ENCODE assay signal across 17 cellular contexts in the genomic region with DNA sequence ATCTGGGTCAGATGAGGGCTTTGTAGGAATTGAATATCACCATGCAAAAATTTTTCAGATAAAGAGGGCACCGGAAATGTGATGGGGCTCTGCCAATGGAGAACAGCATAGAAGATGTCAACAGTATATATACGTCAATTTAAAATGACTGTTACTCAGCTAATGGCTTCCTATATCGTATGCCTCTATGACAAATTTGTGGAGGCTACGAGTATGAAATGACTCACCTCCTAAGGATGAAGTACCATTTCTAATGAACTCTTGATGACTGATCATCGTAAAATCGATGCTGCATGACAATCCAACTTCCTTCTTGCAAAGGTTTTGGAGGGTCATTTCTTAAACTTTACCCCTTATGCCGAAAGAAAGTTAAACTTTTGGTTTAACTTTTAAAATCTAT.
A peak's percentile ranks its signal among the peaks of the same experiment; 100 is the strongest.
DNase-seq lines count a peak whose midpoint lies in the region; ATAC-seq and FAIRE-seq lines count a peak whose summit lies in the region.
"Had no signal": no experiment of that assay in that cellular context is flagged by ENCODE, and none has a peak within 500 bp of the region (broad histone marks: within the 10 kb centered on the region; RNA-seq: fewer than 3 reads in every experiment).

No MANE protein-coding gene starts in this region.

- H3K4me3 Mint-ChIP-seq in activated CD4-positive, alpha-beta memory T cell treated with anti-CD3 and anti-CD28 coated beads, Interleukin-2, amount 10 ng/mL, durations not matched to agents 7 days and 5 days, result no peak overlapping the region
- H3K4me3 Mint-ChIP-seq: B cell; CD4-positive, alpha-beta T cell had no signal

- no peak for ATAC-seq in GM21447 (IDR thresholded peaks at IDR 0.05; ENCODE audit: unreplicated experiment)

- in situ Hi-C loops in ACHN (cut with HindIII; ENCODE audit: low pct_ligation_motif_present, low pct_unique_long_range_greater_than_20kb, low sequenced_read_pairs), result no loop called here

- no peaks in the 10 kb centered on the region for H3K27me3 Mint-ChIP-seq in activated CD4-positive, alpha-beta memory T cell treated with anti-CD3 and anti-CD28 coated beads, Interleukin-2, amount 10 ng/mL, durations not matched to agents 7 days and 5 days
- H3K27me3 Mint-ChIP-seq: B cell; CD4-positive, alpha-beta T cell had no signal

- no peaks in the 10 kb centered on the region for H3K4me1 Mint-ChIP-seq in activated CD4-positive, alpha-beta memory T cell treated with anti-CD3 and anti-CD28 coated beads, Interleukin-2, amount 10 ng/mL, durations not matched to agents 7 days and 5 days
- H3K4me1 Mint-ChIP-seq: B cell had no signal

- CTCF ChIA-PET in activated CD4-positive, alpha-beta memory T cell treated with anti-CD3 and anti-CD28 coated beads, Interleukin-2, amount 10 ng/mL, durations not matched to agents 7 days and 5 days (lab: Charles Lee), result no interaction called here

- FAIRE-seq in RCC 7860 (lab: Jason Lieb, UNC), result peak; percentile 91
- FAIRE-seq: GM18507 had no signal

- H3K27ac Mint-ChIP-seq in activated CD4-positive, alpha-beta memory T cell treated with anti-CD3 and anti-CD28 coated beads, Interleukin-2, amount 10 ng/mL, durations not matched to agents 7 days and 5 days, result no peak overlapping the region
- H3K27ac Mint-ChIP-seq: B cell; CD4-positive, alpha-beta T cell had no signal

- H3K9me3 Mint-ChIP-seq in activated CD4-positive, alpha-beta memory T cell treated with anti-CD3 and anti-CD28 coated beads, Interleukin-2, amount 10 ng/mL, durations not matched to agents 7 days and 5 days, result peaks cover 7% of the 10 kb centered on the region

- DNase-seq in ACHN, result peak; percentile 37
- DNase-seq in GM04504 (ENCODE audit: low read depth), result peak; percentile 3
- peak; percentile 74 for DNase-seq in RCC 7860 (ENCODE audit: low spot score)
- peak; percentile 78 for DNase-seq in kidney tubule cell (ENCODE audit: low spot score)
- DNase-seq in cerebellar nuclear complex (lab: John Stamatoyannopoulos, UW), result no peak
- DNase-seq in activated CD4-positive, alpha-beta memory T cell treated with anti-CD3 and anti-CD28 coated beads, Interleukin-2, amount 10 ng/mL, durations not matched to agents 7 days and 5 days, result no peak
- DNase-seq: CD4-positive, alpha-beta T cell; DMS 273 treated with DMSO at 0.1 percent for 48 hours; KG1; NCI-H1092 treated with DMSO at 0.1 percent for 48 hours; NCI-H1694; NCI-H2107; NCI-H226; SHP77 had no signal

- no peaks in the 10 kb centered on the region for H3K36me3 Mint-ChIP-seq in activated CD4-positive, alpha-beta memory T cell treated with anti-CD3 and anti-CD28 coated beads, Interleukin-2, amount 10 ng/mL, durations not matched to agents 7 days and 5 days (ENCODE audit: low read depth)

- POLR2A ChIA-PET in activated CD4-positive, alpha-beta memory T cell treated with anti-CD3 and anti-CD28 coated beads, Interleukin-2, amount 10 ng/mL, durations not matched to agents 7 days and 5 days (lab: Charles Lee), result no interaction called here

Comparison
In these comparisons a context has a peak if more than half of its experiments do, and no peak if none do; other contexts are left out.
1. DNase-seq: peak in ACHN (single experiment), GM04504 (single experiment), RCC 7860 (single experiment) and kidney tubule cell (single experiment); none in cerebellar nuclear complex (0 of 2) and activated CD4-positive, alpha-beta memory T cell treated with anti-CD3 and anti-CD28 coated beads, Interleukin-2, amount 10 ng/mL, durations not matched to agents 7 days and 5 days (single experiment).